Comparison of ENCODE assay signal across 23 cellular contexts in the genomic region with DNA sequence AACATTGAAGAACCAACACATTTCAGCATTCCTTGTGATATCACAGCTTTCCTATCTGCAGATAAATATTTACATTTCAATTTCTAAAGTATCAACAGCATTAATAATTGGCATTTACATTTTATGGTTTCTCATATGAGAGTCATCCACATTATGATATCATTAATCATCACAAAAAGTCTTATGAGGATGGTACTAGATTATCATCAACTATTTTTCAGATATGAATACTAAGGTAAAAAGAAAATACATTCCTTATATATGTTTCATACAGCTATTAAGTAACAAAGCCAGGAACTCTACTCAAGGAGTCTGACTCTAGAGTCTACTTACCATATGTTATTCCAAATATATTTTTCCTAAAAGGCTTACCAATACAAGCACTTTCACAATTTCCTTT. TPM values are rescaled to one million over a fixed set of nuclear protein-coding genes. Genes with fewer than 3 reads are reported as not detected.
"Had no signal": no experiment of that assay in that cellular context is flagged by ENCODE, and none has a peak within 500 bp of the region (broad histone marks: within the 10 kb centered on the region; RNA-seq: fewer than 3 reads in every experiment).

No MANE protein-coding gene starts in this region.

- H3K27me3 ChIP-seq: cardiac muscle cell, esophagus squamous epithelium, gastroesophageal sphincter, pancreas, right atrium auricular region, tibial artery had no signal

- H3K4me1 ChIP-seq: esophagus squamous epithelium, gastroesophageal sphincter, pancreas, psoas muscle, right atrium auricular region, tibial artery had no signal

- DNase-seq: activated CD4-positive, alpha-beta memory T cell treated with anti-CD3 and anti-CD28 coated beads for 36 hours; activated CD4-positive, alpha-beta T cell treated with anti-CD3 and anti-CD28 coated beads for 48 hours; activated naive CD4-positive, alpha-beta T cell treated with anti-CD3 and anti-CD28 coated beads for 36 hours; activated naive CD8-positive, alpha-beta T cell treated with anti-CD3 and anti-CD28 coated beads, Interleukin-2, amount 10 ng/mL, durations not matched to agents 7 days and 5 days; activated T-cell treated with anti-CD3 and anti-CD28 coated beads, Interleukin-2, amount 50 U/mL, for 48 hours; amygdala; effector CD8-positive, alpha-beta T cell; esophagus squamous epithelium; head of caudate nucleus; left colon; nephron progenitor cell; pancreas; psoas muscle; stimulated activated CD4-positive, alpha-beta T cell treated with anti-CD3 and anti-CD28 coated beads, Interleukin-12 subunit alpha, Interleukin-12 subunit beta, amount 100 ng/mL, for 4 hours; stimulated activated CD4-positive, alpha-beta T cell treated with anti-CD3 and anti-CD28 coated beads, Interleukin-4, amount 100 ng/mL, for 4 hours; stimulated activated naive CD8-positive, alpha-beta T cell treated with anti-CD3 and anti-CD28 coated beads, Interleukin-15, amount 100 ng/mL, for 72 hours; T-helper 2 cell; tibial artery had no signal

- H3K27me3 Mint-ChIP-seq: activated CD4-positive, alpha-beta memory T cell treated with anti-CD3 and anti-CD28 coated beads for 36 hours; activated naive CD8-positive, alpha-beta T cell treated with anti-CD3 and anti-CD28 coated beads, Interleukin-2, amount 10 ng/mL, durations not matched to agents 7 days and 5 days; dendritic cell treated with granulocyte-macrophage colony-stimulating factor and Interleukin-4, amounts not matched to agents 40 ng/mL and 50 ng/mL, for 4 days; stimulated activated naive CD8-positive, alpha-beta T cell treated with anti-CD3 and anti-CD28 coated beads, Interleukin-15, amount 100 ng/mL, for 72 hours had no signal

- FAIRE-seq: endothelial cell of umbilical vein, pancreas had no signal

- H3K4me3 Mint-ChIP-seq: activated CD4-positive, alpha-beta memory T cell treated with anti-CD3 and anti-CD28 coated beads for 36 hours; activated naive CD4-positive, alpha-beta T cell treated with anti-CD3 and anti-CD28 coated beads for 36 hours; activated naive CD8-positive, alpha-beta T cell treated with anti-CD3 and anti-CD28 coated beads, Interleukin-2, amount 10 ng/mL, durations not matched to agents 7 days and 5 days; dendritic cell treated with granulocyte-macrophage colony-stimulating factor and Interleukin-4, amounts not matched to agents 40 ng/mL and 50 ng/mL, for 4 days; nephron progenitor cell; stimulated activated naive CD8-positive, alpha-beta T cell treated with anti-CD3 and anti-CD28 coated beads, Interleukin-15, amount 100 ng/mL, for 72 hours had no signal

- H3K36me3 ChIP-seq: cardiac muscle cell had no signal

- H3K9me3 ChIP-seq: esophagus squamous epithelium, gastroesophageal sphincter, pancreas, psoas muscle, right atrium auricular region, tibial artery had no signal

- ATAC-seq: gastroesophageal sphincter; left colon; stimulated activated naive CD8-positive, alpha-beta T cell treated with anti-CD3 and anti-CD28 coated beads, Interleukin-15, amount 100 ng/mL, for 72 hours had no signal

- H3K4me1 Mint-ChIP-seq: activated naive CD8-positive, alpha-beta T cell treated with anti-CD3 and anti-CD28 coated beads, Interleukin-2, amount 10 ng/mL, durations not matched to agents 7 days and 5 days; nephron progenitor cell; stimulated activated naive CD8-positive, alpha-beta T cell treated with anti-CD3 and anti-CD28 coated beads, Interleukin-15, amount 100 ng/mL, for 72 hours had no signal

- H3K4me3 ChIP-seq: cardiac muscle cell, esophagus squamous epithelium, gastroesophageal sphincter, pancreas, psoas muscle, right atrium auricular region, tibial artery had no signal

- H3K9me3 Mint-ChIP-seq: activated CD4-positive, alpha-beta memory T cell treated with anti-CD3 and anti-CD28 coated beads for 36 hours; activated naive CD8-positive, alpha-beta T cell treated with anti-CD3 and anti-CD28 coated beads, Interleukin-2, amount 10 ng/mL, durations not matched to agents 7 days and 5 days; dendritic cell treated with granulocyte-macrophage colony-stimulating factor and Interleukin-4, amounts not matched to agents 40 ng/mL and 50 ng/mL, for 4 days; nephron progenitor cell; stimulated activated naive CD8-positive, alpha-beta T cell treated with anti-CD3 and anti-CD28 coated beads, Interleukin-15, amount 100 ng/mL, for 72 hours had no signal

- H3K27ac Mint-ChIP-seq: activated CD4-positive, alpha-beta memory T cell treated with anti-CD3 and anti-CD28 coated beads for 36 hours; activated naive CD4-positive, alpha-beta T cell treated with anti-CD3 and anti-CD28 coated beads for 36 hours; activated naive CD8-positive, alpha-beta T cell treated with anti-CD3 and anti-CD28 coated beads, Interleukin-2, amount 10 ng/mL, durations not matched to agents 7 days and 5 days; dendritic cell treated with granulocyte-macrophage colony-stimulating factor and Interleukin-4, amounts not matched to agents 40 ng/mL and 50 ng/mL, for 4 days; nephron progenitor cell; stimulated activated naive CD8-positive, alpha-beta T cell treated with anti-CD3 and anti-CD28 coated beads, Interleukin-15, amount 100 ng/mL, for 72 hours had no signal

- H3K27ac ChIP-seq: cardiac muscle cell, esophagus squamous epithelium, gastroesophageal sphincter, pancreas, psoas muscle, right atrium auricular region, tibial artery had no signal

RNA-seq across cellular contexts. Expression of a gene that starts 57.6 kb away (rescaled TPM):
- total RNA-seq: cardiac muscle cell had no signal
- polyA plus RNA-seq: cardiac muscle cell had no signal
